ENCODE assay signal across 35 cellular contexts in the genomic region with DNA sequence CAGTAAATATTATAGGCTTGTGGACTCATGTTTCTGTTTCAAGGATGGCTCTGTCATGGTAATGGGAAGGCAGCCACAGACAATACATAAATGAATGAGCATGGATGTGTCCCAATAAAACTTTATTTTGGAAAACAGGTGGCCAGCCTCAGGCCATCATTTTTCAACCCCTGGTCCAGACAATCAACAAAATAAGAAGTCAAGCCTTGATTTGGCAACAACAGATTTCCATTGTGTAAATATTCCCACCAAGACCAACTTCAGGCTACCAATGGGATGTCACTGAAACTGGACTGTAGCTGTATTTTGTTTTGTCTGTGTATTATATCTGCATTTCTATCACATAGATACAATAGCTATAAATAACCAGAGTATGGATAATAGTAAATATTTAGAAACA. TPM values are rescaled to one million over a fixed set of nuclear protein-coding genes. Genes with fewer than 3 reads are reported as not detected.
"Had no signal": no experiment of that assay in that cellular context is flagged by ENCODE, and none has a peak within 500 bp of the region (broad histone marks: within the 10 kb centered on the region; RNA-seq: fewer than 3 reads in every experiment).

No MANE protein-coding gene starts in this region.

- H3K27ac ChIP-seq: neural progenitor cell, ovary, parathyroid adenoma, psoas muscle, right lobe of liver, sigmoid colon, skin epidermis, spleen, stomach, thoracic aorta, thyroid gland, tibial nerve, upper lobe of left lung, vagina had no signal

- H3K9me3 ChIP-seq: ovary, psoas muscle, right lobe of liver, sigmoid colon, spleen, stomach, thoracic aorta, thyroid gland, tibial nerve, upper lobe of left lung, vagina had no signal

- H3K27ac Mint-ChIP-seq: natural killer cell; nephron; neural progenitor cell; progenitor cell of endocrine pancreas; stimulated activated effector memory CD8-positive, alpha-beta T cell treated with anti-CD3 and anti-CD28 coated beads, Interleukin-12 subunit alpha, Interleukin-12 subunit beta, amount 100 ng/mL, for 72 hours; stimulated activated naive B cell treated with anti-CD40 and anti-IgM and Interleukin-4, amounts not matched to agents 10 μg/mL and 1 μg/mL and 100 μg/mL, for 72 hours; stimulated activated naive CD8-positive, alpha-beta T cell treated with anti-CD3 and anti-CD28 coated beads, Interleukin-15, Interleukin-2, amounts not matched to agents 100 ng/mL and 50 ng/mL, for 24 hours had no signal

- H2AFZ ChIP-seq: neural progenitor cell, parathyroid adenoma had no signal

- H3K4me2 ChIP-seq: neural progenitor cell, smooth muscle cell had no signal

- H3K36me3 ChIP-seq: neural progenitor cell, ovary, right lobe of liver, thoracic aorta, thyroid gland had no signal

- H3K4me3 Mint-ChIP-seq: natural killer cell; nephron; neural progenitor cell; stimulated activated effector memory CD8-positive, alpha-beta T cell treated with anti-CD3 and anti-CD28 coated beads, Interleukin-12 subunit alpha, Interleukin-12 subunit beta, amount 100 ng/mL, for 72 hours; stimulated activated naive B cell treated with anti-CD40 and anti-IgM and Interleukin-4, amounts not matched to agents 10 μg/mL and 1 μg/mL and 100 μg/mL, for 72 hours; stimulated activated naive CD8-positive, alpha-beta T cell treated with anti-CD3 and anti-CD28 coated beads, Interleukin-15, Interleukin-2, amounts not matched to agents 100 ng/mL and 50 ng/mL, for 24 hours had no signal

- H3K4me1 ChIP-seq: neural progenitor cell, parathyroid adenoma, psoas muscle, right lobe of liver, spleen, stomach, thyroid gland, upper lobe of left lung, vagina had no signal

- H3K27me3 ChIP-seq: neural progenitor cell, ovary, right lobe of liver, sigmoid colon, spleen, stomach, thyroid gland, tibial nerve, upper lobe of left lung, vagina had no signal

- H3K79me2 ChIP-seq: parathyroid adenoma had no signal

- DNase-seq: natural killer cell; occipital lobe; ovary; posterior cingulate gyrus; psoas muscle; right cardiac atrium; right lobe of liver; sigmoid colon; spleen; stimulated activated CD4-positive, alpha-beta T cell treated with anti-CD3 and anti-CD28 coated beads, Interleukin-12 subunit alpha, Interleukin-12 subunit beta, amount 100 ng/mL, for 4 hours; stimulated activated CD4-positive, alpha-beta T cell treated with anti-CD3 and anti-CD28 coated beads, Interleukin-1b, Interleukin-23, amount 100 ng/mL, for 48 hours; stimulated activated CD4-positive, alpha-beta T cell treated with anti-CD3 and anti-CD28 coated beads, Interleukin-4, amount 100 ng/mL, for 1 hour; stimulated activated naive B cell treated with anti-CD40 and anti-IgM and Interleukin-4, amounts not matched to agents 10 μg/mL and 1 μg/mL and 100 μg/mL, for 72 hours; stimulated activated naive CD4-positive, alpha-beta T cell treated with Interleukin-2 at 50 U/mL for 16 hours; stomach; thyroid gland; trophoblast cell; upper lobe of left lung had no signal

- H3K4me3 ChIP-seq: neural progenitor cell, ovary, psoas muscle, right lobe of liver, sigmoid colon, skin epidermis, smooth muscle cell, spleen, stomach, thoracic aorta, thyroid gland, tibial nerve, upper lobe of left lung, vagina had no signal

- FAIRE-seq: urothelium cell line had no signal

- H3K27me3 Mint-ChIP-seq: progenitor cell of endocrine pancreas; stimulated activated naive B cell treated with anti-CD40 and anti-IgM and Interleukin-4, amounts not matched to agents 10 μg/mL and 1 μg/mL and 100 μg/mL, for 72 hours; stimulated activated naive CD8-positive, alpha-beta T cell treated with anti-CD3 and anti-CD28 coated beads, Interleukin-15, Interleukin-2, amounts not matched to agents 100 ng/mL and 50 ng/mL, for 24 hours had no signal

- H3K9ac ChIP-seq: neural progenitor cell, parathyroid adenoma had no signal

- H3K4me1 Mint-ChIP-seq: neural progenitor cell had no signal

- H3K9me3 Mint-ChIP-seq: natural killer cell; nephron; neural progenitor cell; stimulated activated effector memory CD8-positive, alpha-beta T cell treated with anti-CD3 and anti-CD28 coated beads, Interleukin-12 subunit alpha, Interleukin-12 subunit beta, amount 100 ng/mL, for 72 hours; stimulated activated naive B cell treated with anti-CD40 and anti-IgM and Interleukin-4, amounts not matched to agents 10 μg/mL and 1 μg/mL and 100 μg/mL, for 72 hours had no signal

- ATAC-seq: natural killer cell; psoas muscle; right cardiac atrium; right lobe of liver; stimulated activated effector memory CD8-positive, alpha-beta T cell treated with anti-CD3 and anti-CD28 coated beads, Interleukin-12 subunit alpha, Interleukin-12 subunit beta, amount 100 ng/mL, for 72 hours; stimulated activated naive B cell treated with anti-CD40 and anti-IgM and Interleukin-4, amounts not matched to agents 10 μg/mL and 1 μg/mL and 100 μg/mL, for 72 hours had no signal

- H3K36me3 Mint-ChIP-seq: natural killer cell; stimulated activated effector memory CD8-positive, alpha-beta T cell treated with anti-CD3 and anti-CD28 coated beads, Interleukin-12 subunit alpha, Interleukin-12 subunit beta, amount 100 ng/mL, for 72 hours had no signal

RNA-seq across cellular contexts. Expression of gene RLN1, which starts 20.7 kb away (rescaled TPM):
- total RNA-seq: osteoblast, right lobe of liver, sigmoid colon, smooth muscle cell, stomach, temporal lobe, thoracic aorta, tibial nerve, upper lobe of left lung, ureter, vagina had no signal
- polyA plus RNA-seq: neural cell, smooth muscle cell had no signal

RNA-seq across cellular contexts. Expression of gene RLN2, which starts 55.8 kb away (rescaled TPM):
- total RNA-seq: occipital lobe, osteoblast, psoas muscle, right lobe of liver, subcutaneous adipose tissue, temporal lobe, thoracic aorta, thyroid gland, tibial nerve, vagina had no signal
- polyA plus RNA-seq: neural cell had no signal
